In the genomic region with DNA sequence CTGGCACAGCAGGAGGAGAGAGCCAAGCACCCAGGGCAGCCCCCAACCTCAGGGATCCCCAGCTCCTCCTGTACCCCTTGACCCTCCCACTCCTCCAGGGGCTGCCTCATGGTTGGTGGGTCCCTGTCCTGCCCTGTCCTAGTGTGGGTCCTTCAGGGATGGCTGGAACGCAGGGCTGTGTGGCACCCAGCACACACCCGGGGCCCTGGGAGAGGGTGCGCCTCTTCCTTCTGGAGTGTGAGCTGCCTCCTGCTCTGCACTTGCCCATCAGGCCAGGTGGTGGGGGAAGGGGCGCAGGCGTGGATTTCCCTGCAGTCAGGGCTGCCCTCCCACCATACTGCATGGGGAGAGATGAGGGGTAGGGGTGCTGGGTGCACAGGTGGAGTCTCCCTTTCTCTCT, we compare ENCODE assay signal across 1 cellular context.
TF ChIP-seq lines count a peak whose summit lies in the region.

No MANE protein-coding gene starts in this region.

TF ChIP-seq in H1, 55 proteins besides CTCF, POLR2A, EP300 and RAD21:
- no peak for TF ChIP-seq SP1 (IDR thresholded peaks at IDR 0.05; ENCODE audit: low read depth, low read length)
- TF ChIP-seq POLR2AphosphoS5 (IDR thresholded peaks at IDR 0.05; ENCODE audit: low read depth, low read length): no peak
- TF ChIP-seq RXRA (IDR thresholded peaks at IDR 0.05; ENCODE audit: insufficient read depth, low read depth, low read length): no peak
- no peak for TF ChIP-seq TAF7 (optimal IDR thresholded peaks at IDR 0.05; ENCODE audit: borderline replicate concordance, low read depth, low read length)
- no peak for TF ChIP-seq CTBP2 (IDR thresholded peaks at IDR 0.05; ENCODE audit: borderline replicate concordance, insufficient read depth, insufficient read length, low read length)
- no peak for TF ChIP-seq CHD7 (IDR thresholded peaks at IDR 0.05; ENCODE audit: insufficient replicate concordance, low read length)
- no peak for TF ChIP-seq FOSL1 (IDR thresholded peaks at IDR 0.05; ENCODE audit: insufficient read depth, low read depth, low read length)
- TF ChIP-seq CREB1 (IDR thresholded peaks at IDR 0.05): no peak
- TF ChIP-seq CHD1 (IDR thresholded peaks at IDR 0.05; ENCODE audit: low read depth, low read length): no peak
- no peak for TF ChIP-seq TCF12 (IDR thresholded peaks at IDR 0.05; ENCODE audit: low read depth, low read length)
- TF ChIP-seq KDM4A (IDR thresholded peaks at IDR 0.05; ENCODE audit: low read depth, low read length, severe bottlenecking): no peak
- TF ChIP-seq, protein P1, sequence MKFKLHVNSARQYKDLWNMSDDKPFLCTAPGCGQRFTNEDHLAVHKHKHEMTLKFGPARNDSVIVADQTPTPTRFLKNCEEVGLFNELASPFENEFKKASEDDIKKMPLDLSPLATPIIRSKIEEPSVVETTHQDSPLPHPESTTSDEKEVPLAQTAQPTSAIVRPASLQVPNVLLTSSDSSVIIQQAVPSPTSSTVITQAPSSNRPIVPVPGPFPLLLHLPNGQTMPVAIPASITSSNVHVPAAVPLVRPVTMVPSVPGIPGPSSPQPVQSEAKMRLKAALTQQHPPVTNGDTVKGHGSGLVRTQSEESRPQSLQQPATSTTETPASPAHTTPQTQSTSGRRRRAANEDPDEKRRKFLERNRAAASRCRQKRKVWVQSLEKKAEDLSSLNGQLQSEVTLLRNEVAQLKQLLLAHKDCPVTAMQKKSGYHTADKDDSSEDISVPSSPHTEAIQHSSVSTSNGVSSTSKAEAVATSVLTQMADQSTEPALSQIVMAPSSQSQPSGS (IDR thresholded peaks at IDR 0.05; ENCODE audit: low read length): no peak
- TF ChIP-seq GABPA (IDR thresholded peaks at IDR 0.05; ENCODE audit: borderline replicate concordance, insufficient read depth, low read length): no peak
- TF ChIP-seq HDAC6 (IDR thresholded peaks at IDR 0.05; ENCODE audit: low read depth, low read length): no peak
- TF ChIP-seq TBP (IDR thresholded peaks at IDR 0.05; ENCODE audit: low read depth, low read length): no peak
